In genomic region chr1:2212167-2212541, GRCh38 we compare ENCODE assay signal across 9 cellular contexts. TPM values are rescaled to one million over a fixed set of nuclear protein-coding genes. Genes with fewer than 3 reads are reported as not detected.
DNase-seq lines count a peak whose midpoint lies in the region; ATAC-seq and TF ChIP-seq lines count a peak whose summit lies in the region.
"Had no signal": no experiment of that assay in that cellular context is flagged by ENCODE, and none has a peak within 500 bp of the region (broad histone marks: within the 10 kb centered on the region; RNA-seq: fewer than 3 reads in every experiment).

No MANE protein-coding gene starts in this region.

- peak overlapping the region; percentile 96 for H3K27ac Mint-ChIP-seq in endothelial cell (ENCODE audit: unreplicated experiment)

- H3K4me3 Mint-ChIP-seq in endothelial cell (ENCODE audit: unreplicated experiment), result peak overlapping the region; percentile 25

- peaks cover 0 to 5% of the 10 kb centered on the region in 2 donors for H3K36me3 ChIP-seq in muscle layer of duodenum (ENCODE audit: control insufficient read depth in 1 of 2, insufficient read depth in 2 of 2, low read length in 2 of 2)
- no peaks in the 10 kb centered on the region for H3K36me3 ChIP-seq in upper lobe of left lung

- TF ChIP-seq EP300 in upper lobe of left lung (IDR thresholded peaks at IDR 0.05), result no peak

- H3K9me3 ChIP-seq in muscle layer of duodenum (ENCODE audit: control insufficient read depth in 1 of 2, low read length in 2 of 2) (no peaks in the 10 kb centered on the region), upper lobe of left lung (no peaks in the 10 kb centered on the region)

- H3K27me3 Mint-ChIP-seq in endothelial cell (ENCODE audit: unreplicated experiment), result peaks cover 3% of the 10 kb centered on the region

- ATAC-seq in upper lobe of left lung (ENCODE audit: low FRiP score in 2 of 2) (peak in 1 of 2 donors; percentile 0), HG03280 (IDR thresholded peaks at IDR 0.05; ENCODE audit: unreplicated experiment) (no peak)

- TF ChIP-seq CTCF in endothelial cell (IDR thresholded peaks at IDR 0.05; ENCODE audit: unreplicated experiment) (no peak), upper lobe of left lung (IDR thresholded peaks at IDR 0.05) (no peak)

- H3K27me3 ChIP-seq in muscle layer of duodenum (ENCODE audit: low read depth, low read length), result no peaks in the 10 kb centered on the region
- H3K27me3 ChIP-seq in upper lobe of left lung, result no peaks in the 10 kb centered on the region

- H3K27ac ChIP-seq in muscle layer of duodenum (ENCODE audit: low read length) (peak overlapping the region; percentile 94), upper lobe of left lung (peak overlapping the region; percentile 89 to 95 (median 92))

- no peaks in the 10 kb centered on the region for H3K9me3 Mint-ChIP-seq in endothelial cell (ENCODE audit: unreplicated experiment)

- peaks cover 3% of the 10 kb centered on the region for H3K36me3 Mint-ChIP-seq in endothelial cell (ENCODE audit: low read depth, unreplicated experiment)

- DNase-seq in DMS153 (lab: John Stamatoyannopoulos, UW) (peak; percentile 67), DMS153 treated with DMSO at 0.1 percent for 48 hours (lab: John Stamatoyannopoulos, UW; ENCODE audit: unreplicated experiment) (no peak), endothelial cell (ENCODE audit: low spot score) (no peak), upper lobe of left lung (peak in 1 of 2 donors; percentile 79), cerebellar nuclear complex (lab: John Stamatoyannopoulos, UW) (no peak), germinal center (ENCODE audit: low spot score) (no peak)

- H3K4me1 ChIP-seq in muscle layer of duodenum (ENCODE audit: control insufficient read depth in 1 of 2, insufficient read depth in 2 of 2, low read length in 2 of 2) (peaks cover 6 to 42% of the 10 kb centered on the region in 2 donors), upper lobe of left lung (peaks cover 52 to 74% (median 56%) of the 10 kb centered on the region in 4 donors)

- 46 to 65% methylated on average over 10 to 11 of the region's 15 CpGs for WGBS in upper lobe of left lung, 2 donors

- H3K4me3 ChIP-seq in muscle layer of duodenum (ENCODE audit: low read depth in 1 of 2, low read length in 2 of 2) (peak overlapping the region in 1 of 2 donors; percentile 55), upper lobe of left lung (peak overlapping the region in 3 of 4 donors; percentile 19 to 42 (median 35))
- H3K4me3 ChIP-seq: GM12878 had no signal

- TF ChIP-seq POLR2A in upper lobe of left lung (IDR thresholded peaks at IDR 0.05), result no peak

- peaks cover 2% of the 10 kb centered on the region for H3K4me1 Mint-ChIP-seq in endothelial cell (ENCODE audit: unreplicated experiment)

RNA-seq across cellular contexts. Expression of gene SKI, which starts 16.0 kb away (rescaled TPM):
- 73.3 TPM for total RNA-seq in endothelial cell (ENCODE audit: unreplicated experiment)
- 100 to 1,000 TPM in 3 of 6 donors, 10 to 100 TPM in 3; 57.3 to 108 (median 96.9) TPM for total RNA-seq in upper lobe of left lung

RNA-seq across cellular contexts. Expression of gene FAAP20, which starts 17.6 kb away (rescaled TPM):
- total RNA-seq in endothelial cell (ENCODE audit: unreplicated experiment) (118 TPM), upper lobe of left lung (10 to 100 TPM; 26.7 to 88.0 (median 66.8) TPM)
